In the genomic region with DNA sequence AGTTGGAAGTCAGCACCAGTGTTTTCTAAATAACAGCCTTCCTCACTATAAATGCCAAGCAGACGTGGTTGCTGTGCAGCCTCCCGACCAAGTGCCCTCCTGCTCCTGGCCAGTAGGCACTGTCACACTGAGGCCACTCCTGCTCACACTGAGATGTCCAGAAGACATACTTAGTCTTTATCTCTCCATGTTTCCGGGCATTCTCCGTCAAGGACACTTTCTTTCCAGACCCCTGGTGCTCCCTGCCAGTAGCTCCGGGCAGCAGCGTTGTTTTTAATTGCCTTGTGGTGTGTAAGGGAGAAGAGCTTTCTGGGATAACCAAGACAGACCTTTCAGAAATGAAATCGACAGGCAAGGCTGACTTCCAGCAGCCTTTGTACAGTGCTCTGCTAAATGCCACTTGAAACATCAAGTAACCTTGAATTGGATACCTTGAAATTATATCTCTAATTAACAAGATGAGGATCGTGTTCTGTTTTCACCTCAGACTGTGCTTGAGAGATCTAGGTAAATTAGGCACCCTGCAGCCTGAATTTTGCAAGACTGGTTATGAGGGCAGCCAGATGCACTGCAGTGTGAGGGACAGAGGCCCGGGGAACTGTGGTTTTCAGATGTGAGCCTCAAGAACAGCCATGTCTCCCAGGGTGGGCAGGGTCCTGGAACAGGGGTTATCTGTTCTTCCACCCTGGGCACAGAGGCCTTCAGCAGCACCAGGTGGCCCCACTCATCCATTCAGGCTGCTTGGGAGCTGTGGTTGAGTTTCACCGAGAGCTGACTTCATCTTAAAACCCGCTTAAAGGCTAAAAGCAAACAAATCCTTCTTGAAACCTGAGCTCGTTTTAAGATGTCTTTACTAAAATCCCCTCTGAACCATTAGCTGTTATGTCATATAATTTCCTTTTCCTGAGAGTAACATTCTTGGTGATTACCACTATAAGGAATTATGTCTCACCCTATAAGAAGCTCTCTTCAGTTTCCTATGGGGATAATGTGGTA, we compare ENCODE assay signal across 9 cellular contexts. TPM values are rescaled to one million over a fixed set of nuclear protein-coding genes. Genes with fewer than 3 reads are reported as not detected.
DNase-seq lines count a peak whose midpoint lies in the region; ATAC-seq and TF ChIP-seq lines count a peak whose summit lies in the region.
"Had no signal": no experiment of that assay in that cellular context is flagged by ENCODE, and none has a peak within 500 bp of the region (broad histone marks: within the 10 kb centered on the region; RNA-seq: fewer than 3 reads in every experiment).

No MANE protein-coding gene starts in this region.

- no peaks in the 10 kb centered on the region for H3K36me3 ChIP-seq in upper lobe of right lung

- H3K27ac ChIP-seq in angular gyrus (ENCODE audit: low read depth, low read length) (peak overlapping the region; percentile 74), upper lobe of right lung (peak overlapping the region; percentile 65)

- peaks cover 30% of the 10 kb centered on the region for H3K4me1 ChIP-seq in upper lobe of right lung

- no peak for TF ChIP-seq CTCF in upper lobe of right lung (IDR thresholded peaks at IDR 0.05)

- no peaks in the 10 kb centered on the region for H3K9me3 ChIP-seq in upper lobe of right lung

- no peak overlapping the region for H3K4me3 ChIP-seq in upper lobe of right lung

- no peaks in the 10 kb centered on the region for H3K27me3 ChIP-seq in upper lobe of right lung

- DNase-seq in NCI-H748 (lab: John Stamatoyannopoulos, UW; ENCODE audit: unreplicated experiment), result peak; percentile 27
- no peak for DNase-seq in NCI-H748 treated with DMSO at 0.1 percent for 48 hours (lab: John Stamatoyannopoulos, UW)
- DNase-seq in left kidney (ENCODE audit: low read depth, low spot score), result peak; percentile 85
- DNase-seq in upper lobe of right lung, result no peak
- DNase-seq in stimulated activated CD4-positive, alpha-beta T cell treated with anti-CD3 and anti-CD28 coated beads, Interleukin-12 subunit alpha, Interleukin-12 subunit beta, amount 100 ng/mL, for 4 hours, result no peak
- DNase-seq in NCI-H146 (lab: John Stamatoyannopoulos, UW), result no peak
- no peak for DNase-seq in stimulated activated naive CD4-positive, alpha-beta T cell (lab: John Stamatoyannopoulos, UW)

- intact Hi-C loops in upper lobe of right lung (cut with DNase I), result no loop called here

- ATAC-seq in upper lobe of right lung, result peak; percentile 66

RNA-seq across cellular contexts. Expression of gene SCHIP1, which starts 43.4 kb away (rescaled TPM):
- total RNA-seq in upper lobe of right lung, result 15.0 TPM
- total RNA-seq: B cell had no signal

Comparison
In these comparisons a context has a peak if more than half of its experiments do, and no peak if none do; other contexts are left out.
1. DNase-seq: peak in NCI-H748 (single experiment) and left kidney (single experiment); none in NCI-H748 treated with DMSO at 0.1 percent for 48 hours (single experiment), upper lobe of right lung (single experiment), stimulated activated CD4-positive, alpha-beta T cell treated with anti-CD3 and anti-CD28 coated beads, Interleukin-12 subunit alpha, Interleukin-12 subunit beta, amount 100 ng/mL, for 4 hours (single experiment), NCI-H146 (single experiment) and stimulated activated naive CD4-positive, alpha-beta T cell (0 of 6).